13 cellular contexts compared by ENCODE assay signal in genomic region chr6:16243055-16243454, GRCh38. TPM values are rescaled to one million over a fixed set of nuclear protein-coding genes. Genes with fewer than 3 reads are reported as not detected.
DNase-seq lines count a peak whose midpoint lies in the region; TF ChIP-seq lines count a peak whose summit lies in the region.
"Had no signal": no experiment of that assay in that cellular context is flagged by ENCODE, and none has a peak within 500 bp of the region (broad histone marks: within the 10 kb centered on the region; RNA-seq: fewer than 3 reads in every experiment).

No MANE protein-coding gene starts in this region.

- H3K27me3 Mint-ChIP-seq in immature natural killer cell (ENCODE audit: low read depth in 3 of 3) (peaks cover 2 to 13% (median 3%) of the 10 kb centered on the region in 3 donors), endodermal cell (ENCODE audit: insufficient read depth) (peaks cover 30% of the 10 kb centered on the region)

- no peak overlapping the region for H3K27ac Mint-ChIP-seq in immature natural killer cell
- H3K27ac Mint-ChIP-seq in endodermal cell: no peak overlapping the region
- H3K27ac Mint-ChIP-seq: activated CD4-positive, alpha-beta T cell treated with anti-CD3 and anti-CD28 coated beads, Interleukin-2, amount 10 ng/mL, durations not matched to agents 24 days and 14 days had no signal

- H3K36me3 ChIP-seq in endodermal cell (ENCODE audit: control insufficient read depth, insufficient read depth, low read length): peaks cover 10% of the 10 kb centered on the region
- H3K36me3 ChIP-seq: neutrophil had no signal

- peaks cover 11 to 13% of the 10 kb centered on the region in 2 donors for H3K4me1 Mint-ChIP-seq in immature natural killer cell
- peaks cover 46% of the 10 kb centered on the region for H3K4me1 Mint-ChIP-seq in endodermal cell

- peaks cover 15% of the 10 kb centered on the region for H3K4me1 ChIP-seq in endodermal cell (ENCODE audit: control insufficient read depth, insufficient read depth, low read length)

- no peaks in the 10 kb centered on the region for H3K36me3 Mint-ChIP-seq in immature natural killer cell
- H3K36me3 Mint-ChIP-seq in endodermal cell (ENCODE audit: low read depth): peaks cover 2% of the 10 kb centered on the region

- H3K9me3 Mint-ChIP-seq in immature natural killer cell (no peaks in the 10 kb centered on the region), endodermal cell (no peaks in the 10 kb centered on the region)
- H3K9me3 Mint-ChIP-seq: activated CD4-positive, alpha-beta T cell treated with anti-CD3 and anti-CD28 coated beads, Interleukin-2, amount 10 ng/mL, durations not matched to agents 24 days and 14 days had no signal

- no peak overlapping the region for H3K9ac ChIP-seq in endodermal cell (ENCODE audit: extremely low read depth, low read length, poor library complexity, severe bottlenecking)

- H3K4me3 Mint-ChIP-seq in immature natural killer cell (no peak overlapping the region), endodermal cell (no peak overlapping the region)
- H3K4me3 Mint-ChIP-seq: activated CD4-positive, alpha-beta T cell treated with anti-CD3 and anti-CD28 coated beads, Interleukin-2, amount 10 ng/mL, durations not matched to agents 24 days and 14 days had no signal

- H3K27ac ChIP-seq in endodermal cell (ENCODE audit: low read depth, low read length): no peak overlapping the region
- H3K27ac ChIP-seq: neutrophil had no signal

- DNase-seq in AG09309 (ENCODE audit: low read depth) (peak; percentile 49), NCI-H446 treated with DMSO at 0.1 percent for 48 hours (lab: John Stamatoyannopoulos, UW) (peak; percentile 22), dermis blood vessel endothelial cell (peak; percentile 46), myocyte (ENCODE audit: low read depth) (peak; percentile 84), G401 (ENCODE audit: low spot score) (no peak), immature natural killer cell (no peak), endodermal cell (no peak)
- DNase-seq in activated CD4-positive, CD25-positive, alpha-beta regulatory T cell treated with anti-CD3 and anti-CD28 coated beads, Interleukin-2, amount 50 U/mL, for 72 hours: no peak
- DNase-seq: activated CD4-positive, alpha-beta T cell treated with anti-CD3 and anti-CD28 coated beads, Interleukin-2, amount 10 ng/mL, durations not matched to agents 24 days and 14 days; effector memory CD4-positive, alpha-beta T cell; NCI-H1694 treated with DMSO at 0.1 percent for 48 hours; SHP77 had no signal

- 89 to 96% methylated on average over 6 to 8 of the region's 8 CpGs for WGBS in endodermal cell (ENCODE audit: insufficient coverage in 1 of 2, insufficient read length in 1 of 2), 2 experiments

- no peak for TF ChIP-seq CTCF in AG09309 (IDR thresholded peaks at IDR 0.05; ENCODE audit: control insufficient read depth, insufficient read depth, low read depth, low read length, missing control alignments)
- no peak for TF ChIP-seq CTCF in endodermal cell (conservative IDR thresholded peaks at IDR 0.05)

- in situ Hi-C loops in G401 (cut with HindIII; ENCODE audit: low sequenced_read_pairs): no loop called here

- peaks cover 5% of the 10 kb centered on the region for H3K27me3 ChIP-seq in endodermal cell (ENCODE audit: control insufficient read depth, insufficient read depth, low read length, poor library complexity, severe bottlenecking)

- H3K9me3 ChIP-seq in endodermal cell (ENCODE audit: control insufficient read depth, low read length): no peaks in the 10 kb centered on the region
- H3K9me3 ChIP-seq: neutrophil had no signal

- H3K4me3 ChIP-seq in AG09309 (ENCODE audit: control insufficient read depth, low read depth, low read length) (no peak overlapping the region), endodermal cell (ENCODE audit: low read length) (no peak overlapping the region)

RNA-seq across cellular contexts. Expression of gene GMPR, which starts 4.7 kb away (rescaled TPM):
- total RNA-seq in dermis blood vessel endothelial cell: 26.0 and 29.2 TPM in 2 replicates
- 37.5 and 43.6 TPM in 2 replicates for total RNA-seq in myocyte
- polyA plus RNA-seq in myocyte (2012): 26.6 TPM
- total RNA-seq in G401 (2014; rRNA removed; shearing (Covaris generic)): not detected in 2 replicates
- polyA plus RNA-seq in immature natural killer cell: 1 to 10 TPM; 2.5 to 7.0 (median 2.7) TPM
- total RNA-seq in endodermal cell: 10 to 100 TPM in 1 of 2 donors, 1 to 10 TPM in 1; 4.9 to 20.7 TPM
- 6.1 TPM for polyA plus RNA-seq in endodermal cell (2013, experiment 1 of 2)
- polyA plus RNA-seq in endodermal cell (2013, experiment 2 of 2): 6.0 TPM

Comparison
In these comparisons a context has a peak if more than half of its experiments do, and no peak if none do; other contexts are left out.
1. DNase-seq: peak in AG09309 (single experiment), NCI-H446 treated with DMSO at 0.1 percent for 48 hours (single experiment), dermis blood vessel endothelial cell (single experiment) and myocyte (single experiment); none in G401 (single experiment), immature natural killer cell (0 of 3), endodermal cell (single experiment) and activated CD4-positive, CD25-positive, alpha-beta regulatory T cell treated with anti-CD3 and anti-CD28 coated beads, Interleukin-2, amount 50 U/mL, for 72 hours (single experiment).